In genomic region chr10:11213156-11213555, GRCh38 we compare ENCODE assay signal across 12 cellular contexts.
DNase-seq lines count a peak whose midpoint lies in the region; ATAC-seq lines count a peak whose summit lies in the region.
"Had no signal": no experiment of that assay in that cellular context is flagged by ENCODE, and none has a peak within 500 bp of the region (broad histone marks: within the 10 kb centered on the region; RNA-seq: fewer than 3 reads in every experiment).

No MANE protein-coding gene starts in this region.

- peaks cover 83% of the 10 kb centered on the region for H3K4me1 Mint-ChIP-seq in activated CD4-positive, alpha-beta memory T cell treated with anti-CD3 and anti-CD28 coated beads for 36 hours (ENCODE audit: low read depth)
- H3K4me1 Mint-ChIP-seq in activated CD4-positive, alpha-beta memory T cell treated with anti-CD3 and anti-CD28 coated beads, Interleukin-2, amount 10 ng/mL, durations not matched to agents 7 days and 5 days, result peaks cover 98% of the 10 kb centered on the region

- no peak overlapping the region for H3K4me3 ChIP-seq in skeletal muscle cell (ENCODE audit: low read depth, low read length)
- no peak overlapping the region for H3K4me3 ChIP-seq in H7 (ENCODE audit: insufficient read depth, low read depth, low read length)
- H3K4me3 ChIP-seq: lower lobe of right lung had no signal

- intact Hi-C loops in activated CD4-positive, alpha-beta memory T cell treated with anti-CD3 and anti-CD28 coated beads for 36 hours (cut with micrococcal nuclease), result no loop called here

- CTCF ChIA-PET in activated CD4-positive, alpha-beta memory T cell treated with anti-CD3 and anti-CD28 coated beads for 36 hours (lab: Charles Lee), result interaction anchor here (0.7 kb wide), 1 partner anchor 52 kb away, joined by 3 read pairs; no protein-coding TSS in a partner anchor
- CTCF ChIA-PET in activated CD4-positive, alpha-beta memory T cell treated with anti-CD3 and anti-CD28 coated beads, Interleukin-2, amount 10 ng/mL, durations not matched to agents 7 days and 5 days (lab: Charles Lee), result interaction anchor here (0.7 kb wide), 1 partner anchor 12 kb away, joined by 6 read pairs; no protein-coding TSS in a partner anchor

- POLR2A ChIA-PET in activated CD4-positive, alpha-beta memory T cell treated with anti-CD3 and anti-CD28 coated beads for 36 hours (lab: Charles Lee), result interaction anchor here (1.0 to 5.0 kb wide), 5 partner anchors 7 to 34 kb away, joined by 3 to 28 read pairs (median 6); no protein-coding TSS in a partner anchor
- POLR2A ChIA-PET in activated CD4-positive, alpha-beta memory T cell treated with anti-CD3 and anti-CD28 coated beads, Interleukin-2, amount 10 ng/mL, durations not matched to agents 7 days and 5 days (lab: Charles Lee), result interaction anchor here (0.6 to 6.6 kb wide), 7 partner anchors 13 to 101 kb away, joined by 3 to 52 read pairs (median 3); no protein-coding TSS in a partner anchor

- H3K36me3 ChIP-seq in H7 (replicated peaks; ENCODE audit: control insufficient read depth, insufficient read depth, low read length), result no peaks in the 10 kb centered on the region

- no peak for DNase-seq in activated CD4-positive, alpha-beta memory T cell treated with anti-CD3 and anti-CD28 coated beads for 36 hours
- no peak for DNase-seq in activated CD4-positive, alpha-beta memory T cell treated with anti-CD3 and anti-CD28 coated beads, Interleukin-2, amount 10 ng/mL, durations not matched to agents 7 days and 5 days
- DNase-seq in LHCN-M2 (ENCODE audit: low read depth) (peak; percentile 80), cerebellum (ENCODE audit: low spot score) (peak; percentile 21), skeletal muscle cell (ENCODE audit: low read depth) (peak; percentile 30), DMS53 treated with DMSO at 0.1 percent for 48 hours (lab: John Stamatoyannopoulos, UW; ENCODE audit: unreplicated experiment) (no peak), H7 (no peak)
- DNase-seq: activated CD8-positive, alpha-beta memory T cell treated with anti-CD3 and anti-CD28 coated beads, Interleukin-2, amount 50 U/mL, for 48 hours; DMS79; lower lobe of right lung; small intestine had no signal

- H3K4me3 Mint-ChIP-seq in activated CD4-positive, alpha-beta memory T cell treated with anti-CD3 and anti-CD28 coated beads for 36 hours, result no peak overlapping the region
- H3K4me3 Mint-ChIP-seq in activated CD4-positive, alpha-beta memory T cell treated with anti-CD3 and anti-CD28 coated beads, Interleukin-2, amount 10 ng/mL, durations not matched to agents 7 days and 5 days, result no peak overlapping the region

- no peaks in the 10 kb centered on the region for H3K27me3 ChIP-seq in H7 (ENCODE audit: control insufficient read depth, insufficient read depth, low read length)

- ATAC-seq in HG02571 (IDR thresholded peaks at IDR 0.05; ENCODE audit: unreplicated experiment), result no peak
- ATAC-seq: lower lobe of right lung had no signal

- H3K27ac Mint-ChIP-seq in activated CD4-positive, alpha-beta memory T cell treated with anti-CD3 and anti-CD28 coated beads for 36 hours, result peak overlapping the region; percentile 92
- no peak overlapping the region for H3K27ac Mint-ChIP-seq in activated CD4-positive, alpha-beta memory T cell treated with anti-CD3 and anti-CD28 coated beads, Interleukin-2, amount 10 ng/mL, durations not matched to agents 7 days and 5 days

- peaks cover 53% of the 10 kb centered on the region for H3K36me3 Mint-ChIP-seq in activated CD4-positive, alpha-beta memory T cell treated with anti-CD3 and anti-CD28 coated beads for 36 hours
- peaks cover 96% of the 10 kb centered on the region for H3K36me3 Mint-ChIP-seq in activated CD4-positive, alpha-beta memory T cell treated with anti-CD3 and anti-CD28 coated beads, Interleukin-2, amount 10 ng/mL, durations not matched to agents 7 days and 5 days (ENCODE audit: low read depth)

- H3K27me3 Mint-ChIP-seq in activated CD4-positive, alpha-beta memory T cell treated with anti-CD3 and anti-CD28 coated beads for 36 hours, result no peaks in the 10 kb centered on the region
- H3K27me3 Mint-ChIP-seq in activated CD4-positive, alpha-beta memory T cell treated with anti-CD3 and anti-CD28 coated beads, Interleukin-2, amount 10 ng/mL, durations not matched to agents 7 days and 5 days, result no peaks in the 10 kb centered on the region

- H3K9me3 Mint-ChIP-seq in activated CD4-positive, alpha-beta memory T cell treated with anti-CD3 and anti-CD28 coated beads for 36 hours, result no peaks in the 10 kb centered on the region
- no peaks in the 10 kb centered on the region for H3K9me3 Mint-ChIP-seq in activated CD4-positive, alpha-beta memory T cell treated with anti-CD3 and anti-CD28 coated beads, Interleukin-2, amount 10 ng/mL, durations not matched to agents 7 days and 5 days

Comparison
In these comparisons a context has a peak if more than half of its experiments do, and no peak if none do; other contexts are left out.
1. DNase-seq: peak in LHCN-M2 (single experiment), cerebellum (single experiment) and skeletal muscle cell (single experiment); none in activated CD4-positive, alpha-beta memory T cell treated with anti-CD3 and anti-CD28 coated beads for 36 hours (single experiment), activated CD4-positive, alpha-beta memory T cell treated with anti-CD3 and anti-CD28 coated beads, Interleukin-2, amount 10 ng/mL, durations not matched to agents 7 days and 5 days (single experiment), DMS53 treated with DMSO at 0.1 percent for 48 hours (single experiment) and H7 (single experiment).